In the genomic region with DNA sequence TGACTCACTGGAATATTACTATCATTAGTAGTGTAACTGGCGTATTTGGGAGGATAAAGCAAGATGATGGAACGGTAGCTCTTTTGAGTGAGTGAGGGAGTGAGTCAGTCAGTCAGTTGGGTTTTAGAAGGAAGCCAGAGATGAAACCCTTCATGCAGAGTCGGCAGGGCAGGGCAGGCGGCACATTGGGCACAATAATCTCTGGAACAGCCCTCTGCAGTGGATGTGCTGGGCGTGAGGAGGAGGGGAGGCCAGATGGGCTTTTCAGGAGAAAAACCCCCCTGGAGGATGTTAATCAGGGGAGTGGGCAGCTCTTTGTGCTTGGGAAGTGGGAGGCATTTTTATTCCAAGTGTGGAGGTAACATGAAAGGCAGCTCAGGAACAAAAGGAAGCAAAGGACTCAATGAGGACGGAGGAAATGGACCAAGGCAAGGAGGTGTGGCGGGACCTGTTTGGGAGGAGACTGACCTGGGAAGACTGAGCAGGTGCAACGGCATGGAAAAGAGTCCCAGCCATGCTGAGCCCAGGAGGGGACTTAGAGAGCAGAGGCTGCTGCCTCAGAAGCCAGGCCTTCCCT, we compare ENCODE assay signal across 1 cellular context.
TF ChIP-seq lines count a peak whose summit lies in the region.

No MANE protein-coding gene starts in this region.

TF ChIP-seq in HCT116, 20 proteins besides CTCF, POLR2A, EP300 and RAD21 (continued from another document):
- TF ChIP-seq, protein P1, sequence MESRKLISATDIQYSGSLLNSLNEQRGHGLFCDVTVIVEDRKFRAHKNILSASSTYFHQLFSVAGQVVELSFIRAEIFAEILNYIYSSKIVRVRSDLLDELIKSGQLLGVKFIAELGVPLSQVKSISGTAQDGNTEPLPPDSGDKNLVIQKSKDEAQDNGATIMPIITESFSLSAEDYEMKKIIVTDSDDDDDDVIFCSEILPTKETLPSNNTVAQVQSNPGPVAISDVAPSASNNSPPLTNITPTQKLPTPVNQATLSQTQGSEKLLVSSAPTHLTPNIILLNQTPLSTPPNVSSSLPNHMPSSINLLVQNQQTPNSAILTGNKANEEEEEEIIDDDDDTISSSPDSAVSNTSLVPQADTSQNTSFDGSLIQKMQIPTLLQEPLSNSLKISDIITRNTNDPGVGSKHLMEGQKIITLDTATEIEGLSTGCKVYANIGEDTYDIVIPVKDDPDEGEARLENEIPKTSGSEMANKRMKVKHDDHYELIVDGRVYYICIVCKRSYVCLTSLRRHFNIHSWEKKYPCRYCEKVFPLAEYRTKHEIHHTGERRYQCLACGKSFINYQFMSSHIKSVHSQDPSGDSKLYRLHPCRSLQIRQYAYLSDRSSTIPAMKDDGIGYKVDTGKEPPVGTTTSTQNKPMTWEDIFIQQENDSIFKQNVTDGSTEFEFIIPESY (IDR thresholded peaks at IDR 0.05; ENCODE audit: extremely low read depth, insufficient replicate concordance, low read length), result no peak
- TF ChIP-seq ZNF274 (IDR thresholded peaks at IDR 0.05; ENCODE audit: low read depth, low read length) (no peak), POLR2AphosphoS5 (IDR thresholded peaks at IDR 0.05; ENCODE audit: low read depth, low read length) (no peak), SIN3A (IDR thresholded peaks at IDR 0.05; ENCODE audit: low read depth) (no peak), JUND (IDR thresholded peaks at IDR 0.05) (no peak), FOSL1 (IDR thresholded peaks at IDR 0.05; ENCODE audit: low read depth) (no peak), YY1 (IDR thresholded peaks at IDR 0.05; ENCODE audit: extremely low read depth, insufficient replicate concordance, low read depth, low read length) (no peak), SP1 (IDR thresholded peaks at IDR 0.05; ENCODE audit: low read depth) (no peak), ELF1 (IDR thresholded peaks at IDR 0.05; ENCODE audit: borderline replicate concordance, low read depth) (no peak), CBX3 (IDR thresholded peaks at IDR 0.05; ENCODE audit: low read depth) (no peak), TCF7L2 (IDR thresholded peaks at IDR 0.05; ENCODE audit: borderline replicate concordance, extremely low read depth, insufficient read depth, insufficient read length) (no peak), EZH2phosphoT487 (IDR thresholded peaks at IDR 0.05; ENCODE audit: borderline replicate concordance) (no peak), CEBPB (IDR thresholded peaks at IDR 0.05; ENCODE audit: low read depth) (no peak), EZH2 (IDR thresholded peaks at IDR 0.05) (no peak), ZFX (IDR thresholded peaks at IDR 0.05) (no peak)
- TF ChIP-seq, protein P2, sequence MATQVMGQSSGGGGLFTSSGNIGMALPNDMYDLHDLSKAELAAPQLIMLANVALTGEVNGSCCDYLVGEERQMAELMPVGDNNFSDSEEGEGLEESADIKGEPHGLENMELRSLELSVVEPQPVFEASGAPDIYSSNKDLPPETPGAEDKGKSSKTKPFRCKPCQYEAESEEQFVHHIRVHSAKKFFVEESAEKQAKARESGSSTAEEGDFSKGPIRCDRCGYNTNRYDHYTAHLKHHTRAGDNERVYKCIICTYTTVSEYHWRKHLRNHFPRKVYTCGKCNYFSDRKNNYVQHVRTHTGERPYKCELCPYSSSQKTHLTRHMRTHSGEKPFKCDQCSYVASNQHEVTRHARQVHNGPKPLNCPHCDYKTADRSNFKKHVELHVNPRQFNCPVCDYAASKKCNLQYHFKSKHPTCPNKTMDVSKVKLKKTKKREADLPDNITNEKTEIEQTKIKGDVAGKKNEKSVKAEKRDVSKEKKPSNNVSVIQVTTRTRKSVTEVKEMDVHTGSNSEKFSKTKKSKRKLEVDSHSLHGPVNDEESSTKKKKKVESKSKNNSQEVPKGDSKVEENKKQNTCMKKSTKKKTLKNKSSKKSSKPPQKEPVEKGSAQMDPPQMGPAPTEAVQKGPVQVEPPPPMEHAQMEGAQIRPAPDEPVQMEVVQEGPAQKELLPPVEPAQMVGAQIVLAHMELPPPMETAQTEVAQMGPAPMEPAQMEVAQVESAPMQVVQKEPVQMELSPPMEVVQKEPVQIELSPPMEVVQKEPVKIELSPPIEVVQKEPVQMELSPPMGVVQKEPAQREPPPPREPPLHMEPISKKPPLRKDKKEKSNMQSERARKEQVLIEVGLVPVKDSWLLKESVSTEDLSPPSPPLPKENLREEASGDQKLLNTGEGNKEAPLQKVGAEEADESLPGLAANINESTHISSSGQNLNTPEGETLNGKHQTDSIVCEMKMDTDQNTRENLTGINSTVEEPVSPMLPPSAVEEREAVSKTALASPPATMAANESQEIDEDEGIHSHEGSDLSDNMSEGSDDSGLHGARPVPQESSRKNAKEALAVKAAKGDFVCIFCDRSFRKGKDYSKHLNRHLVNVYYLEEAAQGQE (IDR thresholded peaks at IDR 0.05; ENCODE audit: low read depth), result no peak
- TF ChIP-seq, protein P3, sequence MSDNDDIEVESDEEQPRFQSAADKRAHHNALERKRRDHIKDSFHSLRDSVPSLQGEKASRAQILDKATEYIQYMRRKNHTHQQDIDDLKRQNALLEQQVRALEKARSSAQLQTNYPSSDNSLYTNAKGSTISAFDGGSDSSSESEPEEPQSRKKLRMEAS (IDR thresholded peaks at IDR 0.05), result no peak
- TF ChIP-seq, protein P4, sequence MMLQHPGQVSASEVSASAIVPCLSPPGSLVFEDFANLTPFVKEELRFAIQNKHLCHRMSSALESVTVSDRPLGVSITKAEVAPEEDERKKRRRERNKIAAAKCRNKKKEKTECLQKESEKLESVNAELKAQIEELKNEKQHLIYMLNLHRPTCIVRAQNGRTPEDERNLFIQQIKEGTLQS (IDR thresholded peaks at IDR 0.05), result no peak
TF ChIP-seq in HCT116: peak in this region for 0.
